In genomic region chr9:89496645-89497044, GRCh38 we compare ENCODE assay signal across 7 cellular contexts.
DNase-seq lines count a peak whose midpoint lies in the region; ATAC-seq and TF ChIP-seq lines count a peak whose summit lies in the region.

No MANE protein-coding gene starts in this region.

- H3K4me1 Mint-ChIP-seq in stimulated activated naive CD8-positive, alpha-beta T cell treated with anti-CD3 and anti-CD28 coated beads, Interleukin-15, amount 100 ng/mL, for 72 hours: peaks cover 78% of the 10 kb centered on the region

- no peaks in the 10 kb centered on the region for H3K27me3 Mint-ChIP-seq in stimulated activated naive CD8-positive, alpha-beta T cell treated with anti-CD3 and anti-CD28 coated beads, Interleukin-15, amount 100 ng/mL, for 72 hours

- peak overlapping the region; percentile 57 for H3K4me3 ChIP-seq in HFF-Myc (replicated peaks; ENCODE audit: low read depth, low read length)
- peak overlapping the region; percentile 71 for H3K4me3 ChIP-seq in iPS-18c (ENCODE audit: insufficient read depth, low read depth, low read length)

- DNase-seq in HFF-Myc (ENCODE audit: extremely low read depth, low read depth) (no peak), DMS53 (lab: John Stamatoyannopoulos, UW) (no peak)
- peak; percentile 30 for DNase-seq in activated CD8-positive, alpha-beta memory T cell treated with anti-CD3 and anti-CD28 coated beads, Interleukin-2, amount 50 U/mL, for 4 hours
- peak in 1 of 2 donors; percentile 46 for DNase-seq in stimulated activated naive CD8-positive, alpha-beta T cell treated with anti-CD3 and anti-CD28 coated beads, Interleukin-15, amount 100 ng/mL, for 72 hours

- peak; percentile 36 for ATAC-seq in stimulated activated naive CD8-positive, alpha-beta T cell treated with anti-CD3 and anti-CD28 coated beads, Interleukin-15, amount 100 ng/mL, for 72 hours
- ATAC-seq in HG03095 (IDR thresholded peaks at IDR 0.05; ENCODE audit: unreplicated experiment) (no peak), GM21723 (IDR thresholded peaks at IDR 0.05; ENCODE audit: unreplicated experiment) (no peak)

- TF ChIP-seq CTCF in HFF-Myc (IDR thresholded peaks at IDR 0.05; ENCODE audit: low read depth, low read length, missing control alignments): no peak

- no peaks in the 10 kb centered on the region for H3K9me3 Mint-ChIP-seq in stimulated activated naive CD8-positive, alpha-beta T cell treated with anti-CD3 and anti-CD28 coated beads, Interleukin-15, amount 100 ng/mL, for 72 hours

- H3K27ac Mint-ChIP-seq in stimulated activated naive CD8-positive, alpha-beta T cell treated with anti-CD3 and anti-CD28 coated beads, Interleukin-15, amount 100 ng/mL, for 72 hours: peak overlapping the region; percentile 95 to 96

- no peaks in the 10 kb centered on the region for H3K9me3 ChIP-seq in iPS-18c (ENCODE audit: control insufficient read depth, insufficient read depth, low read length)

- H3K4me3 Mint-ChIP-seq in stimulated activated naive CD8-positive, alpha-beta T cell treated with anti-CD3 and anti-CD28 coated beads, Interleukin-15, amount 100 ng/mL, for 72 hours: peak overlapping the region; percentile 93 to 96
